In the genomic region with DNA sequence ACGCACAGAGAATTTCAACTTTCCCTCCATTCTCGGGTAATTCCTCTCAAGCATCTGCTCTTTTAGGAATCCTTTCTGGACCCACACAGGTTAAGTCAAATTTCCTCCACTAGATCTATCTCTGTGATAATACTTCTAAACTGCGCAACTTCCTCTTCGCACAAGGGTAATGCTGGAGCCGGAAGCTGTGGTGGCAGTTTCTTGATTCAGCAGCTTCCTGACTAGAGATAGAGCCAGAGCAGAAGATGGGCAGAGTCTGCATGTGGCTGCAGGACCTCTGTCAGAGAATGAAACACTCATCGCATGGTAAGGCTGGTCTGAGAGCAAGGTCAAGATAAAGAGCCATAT, we compare ENCODE assay signal across 8 cellular contexts. TPM values are rescaled to one million over a fixed set of nuclear protein-coding genes. Genes with fewer than 3 reads are reported as not detected.
DNase-seq lines count a peak whose midpoint lies in the region; ATAC-seq, FAIRE-seq and TF ChIP-seq lines count a peak whose summit lies in the region.

No MANE protein-coding gene starts in this region.

- H3K27ac ChIP-seq in BLaER1 = peak overlapping the region; percentile 94
- H3K27ac ChIP-seq in right cardiac atrium (ENCODE audit: low read length) = no peak overlapping the region

- H3K4me1 Mint-ChIP-seq in activated CD8-positive, alpha-beta T cell treated with anti-CD3 and anti-CD28 coated beads for 36 hours (ENCODE audit: low read depth) = peaks cover 55% of the 10 kb centered on the region

- ATAC-seq in GM19468 (IDR thresholded peaks at IDR 0.05; ENCODE audit: extremely low read depth, unreplicated experiment) = peak; percentile 96
- peak; percentile 60 for ATAC-seq in HG03575 (IDR thresholded peaks at IDR 0.05; ENCODE audit: extremely low read depth, insufficient number of reproducible peaks, low FRiP score, unreplicated experiment)
- peak; percentile 68 for ATAC-seq in activated CD8-positive, alpha-beta T cell treated with anti-CD3 and anti-CD28 coated beads for 36 hours
- ATAC-seq in right cardiac atrium = peak; percentile 82 to 86

- H3K4me3 Mint-ChIP-seq in activated CD8-positive, alpha-beta T cell treated with anti-CD3 and anti-CD28 coated beads for 36 hours = peak overlapping the region; percentile 86

- peak overlapping the region; percentile 96 for H3K27ac Mint-ChIP-seq in activated CD8-positive, alpha-beta T cell treated with anti-CD3 and anti-CD28 coated beads for 36 hours

- H3K4me3 ChIP-seq in BLaER1 (peak overlapping the region; percentile 59), right cardiac atrium (ENCODE audit: low read length) (peak overlapping the region; percentile 15)

- CTCF ChIA-PET in activated CD8-positive, alpha-beta T cell treated with anti-CD3 and anti-CD28 coated beads for 36 hours (lab: Charles Lee) = interaction anchor here (0.7 to 1.9 kb wide), 5 partner anchors 12 to 163 kb away, joined by 3 to 25 read pairs (median 4); partner anchors contain the start of gene CDC42SE2

- H3K36me3 ChIP-seq in BLaER1 = peaks cover 13% of the 10 kb centered on the region; the same call in 1 of the 2 replicates

- WGBS in right cardiac atrium = 53% methylated on average over 6 of the region's 6 CpGs

- H3K27me3 Mint-ChIP-seq in activated CD8-positive, alpha-beta T cell treated with anti-CD3 and anti-CD28 coated beads for 36 hours = no peaks in the 10 kb centered on the region

- H3K36me3 Mint-ChIP-seq in activated CD8-positive, alpha-beta T cell treated with anti-CD3 and anti-CD28 coated beads for 36 hours (ENCODE audit: low read depth) = peaks cover 17% of the 10 kb centered on the region

- no peaks in the 10 kb centered on the region for H3K27me3 ChIP-seq in BLaER1
- H3K27me3 ChIP-seq in right cardiac atrium (ENCODE audit: control insufficient read depth, insufficient read depth) = no peaks in the 10 kb centered on the region

- peaks cover 47% of the 10 kb centered on the region for H3K4me1 ChIP-seq in BLaER1
- H3K4me1 ChIP-seq in right cardiac atrium (ENCODE audit: control insufficient read depth, insufficient read depth, low read length) = no peaks in the 10 kb centered on the region

- no peak for TF ChIP-seq CTCF in activated CD8-positive, alpha-beta T cell treated with anti-CD3 and anti-CD28 coated beads for 36 hours (IDR thresholded peaks at IDR 0.05)

- POLR2A ChIA-PET in activated CD8-positive, alpha-beta T cell treated with anti-CD3 and anti-CD28 coated beads for 36 hours (lab: Charles Lee) = interaction anchor here (0.6 to 7.6 kb wide), 19 partner anchors 13 to 218 kb away, joined by 3 to 170 read pairs (median 4); partner anchors contain the start of genes CDC42SE2 and HINT1

- peak overlapping the region; percentile 92 for H3K4me2 ChIP-seq in BLaER1

- H3K9me3 ChIP-seq in BLaER1 (no peaks in the 10 kb centered on the region), right cardiac atrium (ENCODE audit: control insufficient read depth, low read length) (no peaks in the 10 kb centered on the region)

- no peaks in the 10 kb centered on the region for H4K20me1 ChIP-seq in BLaER1

- H3K9ac ChIP-seq in BLaER1 = peak overlapping the region; percentile 73

- intact Hi-C loops in activated CD8-positive, alpha-beta T cell treated with anti-CD3 and anti-CD28 coated beads for 36 hours (cut with micrococcal nuclease) = loop anchor here (1.0 kb wide), 1 partner anchor 87 kb away; the partner anchor contains the start of gene HINT1
- intact Hi-C loops in right cardiac atrium (cut with DNase I) = no loop called here

- no peak for FAIRE-seq in RCC 7860 (lab: Jason Lieb, UNC)

- DNase-seq in activated CD8-positive, alpha-beta T cell treated with anti-CD3 and anti-CD28 coated beads for 36 hours = peak; percentile 90
- DNase-seq in right cardiac atrium (peak; percentile 37 to 71 (median 65)), RCC 7860 (ENCODE audit: low spot score) (no peak), NCI-H1417 (lab: John Stamatoyannopoulos, UW) (no peak)
- peak; percentile 79 for DNase-seq in stimulated activated CD8-positive, alpha-beta memory T cell treated with anti-CD3 and anti-CD28 coated beads, Interleukin-4, amount 100 ng/mL, for 48 hours

- no peaks in the 10 kb centered on the region for H3K9me3 Mint-ChIP-seq in activated CD8-positive, alpha-beta T cell treated with anti-CD3 and anti-CD28 coated beads for 36 hours

RNA-seq across cellular contexts. Expression of gene CDC42SE2, which starts 11.1 kb away (rescaled TPM):
- total RNA-seq in activated CD8-positive, alpha-beta T cell treated with anti-CD3 and anti-CD28 coated beads for 36 hours = 100 to 1,000 TPM; 100 to 102 TPM
- total RNA-seq in right cardiac atrium = 10 to 100 TPM; 12.1 to 14.2 (median 13.2) TPM
- 7.7 TPM for polyA plus RNA-seq in right cardiac atrium

Comparison
In these comparisons a context has a peak if more than half of its experiments do, and no peak if none do; other contexts are left out.
1. DNase-seq: peak in activated CD8-positive, alpha-beta T cell treated with anti-CD3 and anti-CD28 coated beads for 36 hours (single experiment), right cardiac atrium (3 of 3) and stimulated activated CD8-positive, alpha-beta memory T cell treated with anti-CD3 and anti-CD28 coated beads, Interleukin-4, amount 100 ng/mL, for 48 hours (single experiment); none in RCC 7860 (single experiment) and NCI-H1417 (0 of 3).
2. RNA of gene CDC42SE2, which starts 11.1 kb away (total RNA-seq): 100 to 102 TPM in activated CD8-positive, alpha-beta T cell treated with anti-CD3 and anti-CD28 coated beads for 36 hours; 12.1 to 14.2 TPM in right cardiac atrium; every median in the first group is over 4 times any median in the second.
3. Peak in every context shown above with its lines, with median percentiles within 50 percentile points of each other: ATAC-seq.